8 cellular contexts compared by ENCODE assay signal in genomic region chrX:40152706-40153334, GRCh38. TPM values are rescaled to one million over a fixed set of nuclear protein-coding genes. Genes with fewer than 3 reads are reported as not detected.
A peak's percentile ranks its signal among the peaks of the same experiment; 100 is the strongest.
DNase-seq lines count a peak whose midpoint lies in the region; ATAC-seq and TF ChIP-seq lines count a peak whose summit lies in the region.

No MANE protein-coding gene starts in this region.

- ATAC-seq in GM18858 (IDR thresholded peaks at IDR 0.05; ENCODE audit: unreplicated experiment) = no peak

- H4K5ac ChIP-seq in mesendoderm (ENCODE audit: low read length) = no peak overlapping the region

- H3K9me3 ChIP-seq in OCI-LY1 (ENCODE audit: low read length) (no peaks in the 10 kb centered on the region), tibial artery (no peaks in the 10 kb centered on the region)

- peak overlapping the region; percentile 70 for H3K56ac ChIP-seq in mesendoderm (ENCODE audit: low read length)

- peak overlapping the region; percentile 82 for H3K4me2 ChIP-seq in OCI-LY1 (ENCODE audit: low read length)
- peak overlapping the region; percentile 27 for H3K4me2 ChIP-seq in mesendoderm (ENCODE audit: low read length)

- no peaks in the 10 kb centered on the region for H3F3A ChIP-seq in OCI-LY1 (ENCODE audit: insufficient read depth, low read length)

- H3K79me1 ChIP-seq in mesendoderm (ENCODE audit: low read length) = no peaks in the 10 kb centered on the region

- H3K36me3 ChIP-seq in OCI-LY1 (ENCODE audit: insufficient read depth, low read length) = no peaks in the 10 kb centered on the region
- no peaks in the 10 kb centered on the region for H3K36me3 ChIP-seq in mesendoderm (ENCODE audit: control insufficient read depth, insufficient read depth, low read length)
- H3K36me3 ChIP-seq in tibial artery = no peaks in the 10 kb centered on the region

- TF ChIP-seq CTCF in OCI-LY1 (IDR thresholded peaks at IDR 0.05; ENCODE audit: low read length) (no peak), dorsolateral prefrontal cortex (IDR thresholded peaks at IDR 0.05 in 54 of 56, conservative IDR thresholded peaks at IDR 0.05 in 2 of 56; ENCODE audit: low read depth in 1 of 56, partially characterized antibody in 56 of 56) (peak in 2 of 56 donors; percentile 6 to 7), tibial artery (IDR thresholded peaks at IDR 0.05) (no peak)

- DNase-seq in NCI-H748 (lab: John Stamatoyannopoulos, UW; ENCODE audit: unreplicated experiment) (peak; percentile 50), NCI-H748 treated with DMSO at 0.1 percent for 48 hours (lab: John Stamatoyannopoulos, UW) (no peak), dorsolateral prefrontal cortex (peak in 2 of 10 donors; percentile 57 to 68), mesendoderm (peak; percentile 23), tibial artery (peak in 1 of 2 donors; percentile 85), NOMO-1 treated with dmso at 0.1 percent for 144 hours (lab: John Stamatoyannopoulos, UW; ENCODE audit: unreplicated experiment) (no peak)

- intact Hi-C loops in dorsolateral prefrontal cortex (cut with DNase I) = loop anchor here (2.0 to 10.0 kb wide), 6 partner anchors 44 to 336 kb away; no protein-coding TSS in a partner anchor
- intact Hi-C loops in tibial artery (cut with DNase I; ENCODE audit: low total_unique reads) = loop anchor here (5.0 kb wide), 2 partner anchors 56 to 421 kb away; partner anchors contain the start of gene BCOR

- no CpG with 5 or more reads among the region's 50 CpGs for WGBS in mesendoderm (ENCODE audit: extremely low coverage, insufficient coverage, low lambda C conversion rate)

- no peaks in the 10 kb centered on the region for H3K79me2 ChIP-seq in OCI-LY1 (ENCODE audit: insufficient read depth, low read length)
- H3K79me2 ChIP-seq in mesendoderm (ENCODE audit: control insufficient read depth, insufficient read depth, low read length) = no peaks in the 10 kb centered on the region

- H3K4ac ChIP-seq in mesendoderm (ENCODE audit: low read depth, low read length) = no peak overlapping the region

- peak overlapping the region; percentile 63 for H3K4me3 ChIP-seq in OCI-LY1 (ENCODE audit: low read depth, low read length, poor library complexity, severe bottlenecking)
- peak overlapping the region; percentile 20 to 70 (median 54) for H3K4me3 ChIP-seq in dorsolateral prefrontal cortex
- no peak overlapping the region for H3K4me3 ChIP-seq in mesendoderm (ENCODE audit: low read length)
- H3K4me3 ChIP-seq in tibial artery = peak overlapping the region; percentile 53 to 59

- no peak overlapping the region for H2AK5ac ChIP-seq in mesendoderm (ENCODE audit: low read length)

- H3K9me2 ChIP-seq in OCI-LY1 (ENCODE audit: low read depth, low read length) = no peaks in the 10 kb centered on the region

- no peak overlapping the region for H2BK5ac ChIP-seq in mesendoderm (ENCODE audit: low read length)

- no peak overlapping the region for H4K8ac ChIP-seq in mesendoderm (ENCODE audit: low read depth, low read length)

- H3K23ac ChIP-seq in mesendoderm (ENCODE audit: low read length) = no peak overlapping the region

- no peaks in the 10 kb centered on the region for H3K27me3 ChIP-seq in OCI-LY1 (ENCODE audit: insufficient read depth, low read length)
- H3K27me3 ChIP-seq in dorsolateral prefrontal cortex = peaks cover 0 to 100% (median 73%) of the 10 kb centered on the region in 45 donors
- peaks cover 4% of the 10 kb centered on the region for H3K27me3 ChIP-seq in mesendoderm (ENCODE audit: insufficient read depth, low read length, poor library complexity)
- H3K27me3 ChIP-seq in tibial artery = no peaks in the 10 kb centered on the region

- H3K18ac ChIP-seq in mesendoderm (ENCODE audit: low read length) = peak overlapping the region; percentile 35

- H2BK15ac ChIP-seq in mesendoderm (replicated peaks; ENCODE audit: low read depth) = no peak overlapping the region

- no peak overlapping the region for H2AFZ ChIP-seq in OCI-LY1 (ENCODE audit: low read length)

- H3K4me1 ChIP-seq in OCI-LY1 (ENCODE audit: insufficient read depth, low read length, severe bottlenecking) (peaks cover 60% of the 10 kb centered on the region), mesendoderm (ENCODE audit: control insufficient read depth, low read depth, low read length) (peaks cover 4% of the 10 kb centered on the region), tibial artery (peaks cover 0 to 47% (median 18%) of the 10 kb centered on the region in 4 donors)

- H3K27ac ChIP-seq in OCI-LY1 (ENCODE audit: low read depth, low read length, poor library complexity, severe bottlenecking) = peak overlapping the region; percentile 88
- H3K27ac ChIP-seq in dorsolateral prefrontal cortex = peak overlapping the region in 58 of 59 donors; percentile 10 to 88 (median 82)
- no peak overlapping the region for H3K27ac ChIP-seq in mesendoderm (ENCODE audit: low read depth, low read length)
- H3K27ac ChIP-seq in tibial artery = peak overlapping the region; percentile 67 to 73

- H2BK120ac ChIP-seq in mesendoderm (ENCODE audit: low read depth, low read length) = no peak overlapping the region

- H3K9ac ChIP-seq in OCI-LY1 (ENCODE audit: low read length) (peak overlapping the region; percentile 79), mesendoderm (ENCODE audit: low read length) (peak overlapping the region; percentile 40)

- no peaks in the 10 kb centered on the region for H4K20me1 ChIP-seq in OCI-LY1 (ENCODE audit: insufficient read depth, low read length)

RNA-seq across cellular contexts. Expression of gene BCOR, which starts 55.1 kb away (rescaled TPM):
- total RNA-seq in dorsolateral prefrontal cortex = 10 to 100 TPM; 10.5 to 38.3 (median 19.7) TPM
- 14.6 TPM for polyA plus RNA-seq in mesendoderm (2013, experiment 1 of 2)
- 14.9 TPM for polyA plus RNA-seq in mesendoderm (2013, experiment 2 of 2)

Comparison
In these comparisons a context has a peak if more than half of its experiments do, and no peak if none do; other contexts are left out.
1. DNase-seq: peak in NCI-H748 (single experiment) and mesendoderm (single experiment); none in NCI-H748 treated with DMSO at 0.1 percent for 48 hours (single experiment) and NOMO-1 treated with dmso at 0.1 percent for 144 hours (single experiment).